ENCODE assay signal across 1 cellular context in genomic region chr2:124822516-124822915, GRCh38.
TF ChIP-seq lines count a peak whose summit lies in the region.

No MANE protein-coding gene starts in this region.

TF ChIP-seq in IMR-90, 13 proteins besides CTCF, POLR2A, EP300 and RAD21:
- TF ChIP-seq MAFK (IDR thresholded peaks at IDR 0.05; ENCODE audit: low read depth, low read length) = no peak
